In genomic region chr6:90538651-90539050, GRCh38 we compare ENCODE assay signal across 17 cellular contexts. TPM values are rescaled to one million over a fixed set of nuclear protein-coding genes. Genes with fewer than 3 reads are reported as not detected.
A peak's percentile ranks its signal among the peaks of the same experiment; 100 is the strongest.
DNase-seq lines count a peak whose midpoint lies in the region; ATAC-seq and TF ChIP-seq lines count a peak whose summit lies in the region.
"Had no signal": no experiment of that assay in that cellular context is flagged by ENCODE, and none has a peak within 500 bp of the region (broad histone marks: within the 10 kb centered on the region; RNA-seq: fewer than 3 reads in every experiment).

No MANE protein-coding gene starts in this region.

- H3K4me1 ChIP-seq in cardiac muscle cell (ENCODE audit: low read depth) (peaks cover 33% of the 10 kb centered on the region), right atrium auricular region (peaks cover 0 to 28% of the 10 kb centered on the region in 2 donors), left lung (peaks cover 15 to 23% of the 10 kb centered on the region in 2 donors), transverse colon (peaks cover 5 to 22% (median 10%) of the 10 kb centered on the region in 4 donors)

- no peak overlapping the region for H3K4me3 ChIP-seq in cardiac muscle cell
- H3K4me3 ChIP-seq in right atrium auricular region = no peak overlapping the region
- no peak overlapping the region for H3K4me3 ChIP-seq in left lung
- H3K4me3 ChIP-seq in transverse colon = no peak overlapping the region

- in situ Hi-C loops in transverse colon (cut with MboI; ENCODE audit: low pct_ligation_motif_present in 1 of 4, low pct_unique_long_range_greater_than_20kb in 1 of 4, low sequenced_read_pairs in 3 of 4) = no loop called here

- no peak for TF ChIP-seq EP300 in transverse colon (IDR thresholded peaks at IDR 0.05; ENCODE audit: low read depth)

- H3K27ac Mint-ChIP-seq in brain (peak overlapping the region in 3 of 5 experiments; percentile 7 to 72 (median 36)), Calu3 (ENCODE audit: unreplicated experiment) (no peak overlapping the region)

- H3K9me3 Mint-ChIP-seq in brain = no peaks in the 10 kb centered on the region
- no peaks in the 10 kb centered on the region for H3K9me3 Mint-ChIP-seq in Calu3 (ENCODE audit: low read depth, unreplicated experiment)
- H3K9me3 Mint-ChIP-seq: effector memory CD8-positive, alpha-beta T cell; IgD-negative memory B cell; stimulated activated effector memory CD8-positive, alpha-beta T cell treated with anti-CD3 and anti-CD28 coated beads, Interleukin-12 subunit alpha, Interleukin-12 subunit beta, amount 100 ng/mL, for 72 hours had no signal

- H3K9me3 ChIP-seq in cardiac muscle cell (ENCODE audit: low read depth) = no peaks in the 10 kb centered on the region
- H3K9me3 ChIP-seq in right atrium auricular region = no peaks in the 10 kb centered on the region
- H3K9me3 ChIP-seq in left lung = no peaks in the 10 kb centered on the region
- no peaks in the 10 kb centered on the region for H3K9me3 ChIP-seq in transverse colon

- no peak overlapping the region for H3K4me3 Mint-ChIP-seq in brain
- no peak overlapping the region for H3K4me3 Mint-ChIP-seq in Calu3 (ENCODE audit: low read depth, unreplicated experiment)
- H3K4me3 Mint-ChIP-seq: effector memory CD8-positive, alpha-beta T cell; stimulated activated effector memory CD8-positive, alpha-beta T cell treated with anti-CD3 and anti-CD28 coated beads, Interleukin-12 subunit alpha, Interleukin-12 subunit beta, amount 100 ng/mL, for 72 hours had no signal

- H3K36me3 Mint-ChIP-seq in brain = peaks cover 25% of the 10 kb centered on the region
- peaks cover 7% of the 10 kb centered on the region for H3K36me3 Mint-ChIP-seq in Calu3 (ENCODE audit: insufficient read depth, unreplicated experiment)

- H3K36me3 ChIP-seq in cardiac muscle cell (peaks cover 11% of the 10 kb centered on the region), right atrium auricular region (peaks cover 3% of the 10 kb centered on the region), left lung (peaks cover 0 to 41% of the 10 kb centered on the region in 2 donors), transverse colon (peaks cover 0 to 9% (median 3%) of the 10 kb centered on the region in 4 donors)

- TF ChIP-seq POLR2A in transverse colon (IDR thresholded peaks at IDR 0.05) = no peak

- CTCF ChIA-PET in Calu3 (lab: Charles Lee) = no interaction called here

- TF ChIP-seq CTCF in cardiac muscle cell (IDR thresholded peaks at IDR 0.05; ENCODE audit: low read depth, low read length) = no peak
- no peak for TF ChIP-seq CTCF in right atrium auricular region (IDR thresholded peaks at IDR 0.05)
- no peak for TF ChIP-seq CTCF in brain (conservative IDR thresholded peaks at IDR 0.05)
- TF ChIP-seq CTCF in left lung (IDR thresholded peaks at IDR 0.05) = no peak
- TF ChIP-seq CTCF in transverse colon (IDR thresholded peaks at IDR 0.05) = no peak
- TF ChIP-seq CTCF in Calu3 (IDR thresholded peaks at IDR 0.05; ENCODE audit: unreplicated experiment) = no peak

- H3K27ac ChIP-seq in cardiac muscle cell (peak overlapping the region; percentile 77), right atrium auricular region (no peak overlapping the region), left lung (no peak overlapping the region), transverse colon (peak overlapping the region; percentile 25 to 60 (median 42))
- H3K27ac ChIP-seq: VCaP had no signal

- H3K27me3 ChIP-seq in cardiac muscle cell = no peaks in the 10 kb centered on the region
- no peaks in the 10 kb centered on the region for H3K27me3 ChIP-seq in right atrium auricular region
- no peaks in the 10 kb centered on the region for H3K27me3 ChIP-seq in left lung
- H3K27me3 ChIP-seq in transverse colon = no peaks in the 10 kb centered on the region

- H3K4me1 Mint-ChIP-seq in brain = peaks cover 34% of the 10 kb centered on the region
- H3K4me1 Mint-ChIP-seq in Calu3 (ENCODE audit: low read depth, unreplicated experiment) = no peaks in the 10 kb centered on the region
- H3K4me1 Mint-ChIP-seq: stimulated activated effector memory CD8-positive, alpha-beta T cell treated with anti-CD3 and anti-CD28 coated beads, Interleukin-12 subunit alpha, Interleukin-12 subunit beta, amount 100 ng/mL, for 72 hours had no signal

- WGBS in transverse colon (ENCODE audit: low coverage in 1 of 2), 2 donors = 45 to 48% methylated on average over 3 of the region's 3 CpGs

- DNase-seq in cardiac muscle cell (ENCODE audit: low read depth in 1 of 2, low spot score in 1 of 2) = peak; percentile 23 to 67
- no peak for DNase-seq in right atrium auricular region (ENCODE audit: low spot score)
- DNase-seq in left lung = no peak
- peak; percentile 26 for DNase-seq in transverse colon
- DNase-seq in HT-29 (ENCODE audit: low spot score) = no peak
- no peak for DNase-seq in Calu3
- no peak for DNase-seq in pons (ENCODE audit: low spot score)
- DNase-seq: activated CD8-positive, alpha-beta memory T cell treated with anti-CD3 and anti-CD28 coated beads for 24 hours; effector memory CD8-positive, alpha-beta T cell; islet precursor cell; NCI-H1105; retina; stimulated activated CD4-positive, alpha-beta T cell treated with anti-CD3 and anti-CD28 coated beads, Interleukin-4, amount 100 ng/mL, for 4 hours had no signal

- BruUV-seq in Calu3 (replicated peaks; lab: Mats Ljungman, UMichigan) = no TSS peak

- ATAC-seq in left lung = peak; percentile 76
- ATAC-seq: effector memory CD8-positive, alpha-beta T cell; stimulated activated effector memory CD8-positive, alpha-beta T cell treated with anti-CD3 and anti-CD28 coated beads, Interleukin-12 subunit alpha, Interleukin-12 subunit beta, amount 100 ng/mL, for 72 hours had no signal

- intact Hi-C loops in left lung (cut with DNase I) = no loop called here
- intact Hi-C loops in transverse colon (cut with DNase I; ENCODE audit: low total_unique reads) = no loop called here
- intact Hi-C loops in Calu3 (cut with micrococcal nuclease; ENCODE audit: unreplicated experiment) = no loop called here

- H3K27me3 Mint-ChIP-seq in brain (peaks cover 3% of the 10 kb centered on the region), Calu3 (ENCODE audit: unreplicated experiment) (no peaks in the 10 kb centered on the region)
- H3K27me3 Mint-ChIP-seq: effector memory CD8-positive, alpha-beta T cell; IgD-negative memory B cell had no signal

RNA-seq across cellular contexts. Expression of gene MAP3K7, which starts 48.2 kb away (rescaled TPM):
- 24.0 and 37.6 TPM in 2 replicates for total RNA-seq in cardiac muscle cell
- 31.9 and 38.2 TPM in 2 replicates for polyA plus RNA-seq in cardiac muscle cell
- total RNA-seq in right atrium auricular region = 10 to 100 TPM; 17.1 to 17.5 TPM
- polyA plus RNA-seq in brain (ENCODE audit: insufficient read depth, low read depth, low replicate concordance) = 13.4 TPM
- total RNA-seq in left lung = 10 to 100 TPM; 19.5 to 20.6 TPM
- 10 to 100 TPM; 19.3 to 37.6 (median 28.5) TPM for total RNA-seq in transverse colon
- 10.9 and 12.7 TPM in 2 replicates for total RNA-seq in HT-29 (2014; rRNA removed; shearing (Covaris generic))
- total RNA-seq in Calu3 (2022) = 27.8 and 28.1 TPM in 2 replicates

Comparison
In these comparisons a context has a peak if more than half of its experiments do, and no peak if none do; other contexts are left out.
1. DNase-seq: peak in cardiac muscle cell (2 of 2) and transverse colon (single experiment); none in right atrium auricular region (single experiment), left lung (0 of 2), HT-29 (single experiment), Calu3 (single experiment) and pons (single experiment).
2. H3K27ac ChIP-seq: peak in cardiac muscle cell (single experiment) and transverse colon (4 of 4); none in right atrium auricular region (0 of 2) and left lung (0 of 2).